ENCODE assay signal across 17 cellular contexts in the genomic region with DNA sequence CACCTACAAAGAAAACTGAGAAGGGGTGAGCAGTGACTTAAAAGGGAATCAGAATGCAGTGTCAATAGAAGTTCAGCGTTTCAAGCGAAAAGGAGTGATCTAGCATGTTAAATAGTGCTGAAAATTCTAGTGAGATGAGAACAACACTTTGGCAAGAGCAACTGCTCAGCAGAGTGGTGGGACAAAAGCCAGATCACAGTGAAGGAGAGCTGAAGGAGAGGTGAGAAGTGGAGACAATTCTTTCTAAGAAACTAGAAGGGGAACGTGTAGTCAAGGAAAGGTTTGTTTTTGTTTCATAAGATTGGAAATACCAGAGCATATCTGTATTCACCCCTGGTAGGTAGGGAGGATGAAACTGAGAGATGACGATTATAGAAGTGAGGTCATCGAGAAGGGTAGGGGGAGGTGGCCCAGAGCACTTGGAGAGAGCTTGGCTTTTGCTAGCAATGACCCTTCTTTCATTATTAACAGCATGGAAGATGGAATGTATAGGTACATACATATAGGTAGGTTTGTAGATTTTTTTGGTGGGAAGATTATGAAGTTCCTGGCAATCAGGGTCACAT. TPM values are rescaled to one million over a fixed set of nuclear protein-coding genes. Genes with fewer than 3 reads are reported as not detected.
"Had no signal": no experiment of that assay in that cellular context is flagged by ENCODE, and none has a peak within 500 bp of the region (broad histone marks: within the 10 kb centered on the region; RNA-seq: fewer than 3 reads in every experiment).

No MANE protein-coding gene starts in this region.

- H3K9ac ChIP-seq: neural progenitor cell, parathyroid adenoma had no signal

- H3K27me3 Mint-ChIP-seq: activated naive CD8-positive, alpha-beta T cell treated with anti-CD3 and anti-CD28 coated beads for 36 hours had no signal

- H3K4me1 ChIP-seq: gastrocnemius medialis, neural progenitor cell, parathyroid adenoma, vagina had no signal

- H3K27ac Mint-ChIP-seq: activated CD4-positive, alpha-beta T cell treated with anti-CD3 and anti-CD28 coated beads, Interleukin-2, amount 10 ng/mL, durations not matched to agents 7 days and 5 days; activated naive CD8-positive, alpha-beta T cell treated with anti-CD3 and anti-CD28 coated beads for 36 hours; activated T-cell treated with anti-CD3 and anti-CD28 coated beads, Interleukin-2, amount 50 U/mL, for 72 hours; neural progenitor cell; stimulated activated effector memory CD8-positive, alpha-beta T cell treated with anti-CD3 and anti-CD28 coated beads, Interleukin-12 subunit alpha, Interleukin-12 subunit beta, amount 100 ng/mL, for 72 hours had no signal

- ATAC-seq: activated T-cell treated with anti-CD3 and anti-CD28 coated beads, Interleukin-2, amount 50 U/mL, for 72 hours; esophagus mucosa; gastrocnemius medialis; heart right ventricle; stimulated activated effector memory CD8-positive, alpha-beta T cell treated with anti-CD3 and anti-CD28 coated beads, Interleukin-12 subunit alpha, Interleukin-12 subunit beta, amount 100 ng/mL, for 72 hours had no signal

- H3K4me3 Mint-ChIP-seq: activated CD4-positive, alpha-beta T cell treated with anti-CD3 and anti-CD28 coated beads, Interleukin-2, amount 10 ng/mL, durations not matched to agents 7 days and 5 days; activated naive CD8-positive, alpha-beta T cell treated with anti-CD3 and anti-CD28 coated beads for 36 hours; activated T-cell treated with anti-CD3 and anti-CD28 coated beads, Interleukin-2, amount 50 U/mL, for 72 hours; naive B cell; neural progenitor cell; stimulated activated effector memory CD8-positive, alpha-beta T cell treated with anti-CD3 and anti-CD28 coated beads, Interleukin-12 subunit alpha, Interleukin-12 subunit beta, amount 100 ng/mL, for 72 hours had no signal

- H3K36me3 ChIP-seq: cardiac muscle cell, gastrocnemius medialis, neural progenitor cell, tibial artery, vagina had no signal

- H3K27me3 ChIP-seq: cardiac muscle cell, gastrocnemius medialis, neural progenitor cell, tibial artery, vagina had no signal

- H2AFZ ChIP-seq: neural progenitor cell, parathyroid adenoma had no signal

- H3K9me3 ChIP-seq: gastrocnemius medialis, heart right ventricle, tibial artery, vagina had no signal

- H3K27ac ChIP-seq: cardiac muscle cell, gastrocnemius medialis, heart right ventricle, neural progenitor cell, parathyroid adenoma, tibial artery, vagina had no signal

- H3K9me3 Mint-ChIP-seq: activated CD4-positive, alpha-beta T cell treated with anti-CD3 and anti-CD28 coated beads, Interleukin-2, amount 10 ng/mL, durations not matched to agents 7 days and 5 days; activated naive CD8-positive, alpha-beta T cell treated with anti-CD3 and anti-CD28 coated beads for 36 hours; activated T-cell treated with anti-CD3 and anti-CD28 coated beads, Interleukin-2, amount 50 U/mL, for 72 hours; naive B cell; neural progenitor cell; stimulated activated effector memory CD8-positive, alpha-beta T cell treated with anti-CD3 and anti-CD28 coated beads, Interleukin-12 subunit alpha, Interleukin-12 subunit beta, amount 100 ng/mL, for 72 hours had no signal

- H3K79me2 ChIP-seq: parathyroid adenoma had no signal

- DNase-seq: activated CD4-positive, alpha-beta T cell treated with anti-CD3 and anti-CD28 coated beads, Interleukin-2, amount 10 ng/mL, durations not matched to agents 7 days and 5 days; activated CD8-positive, alpha-beta memory T cell treated with anti-CD3 and anti-CD28 coated beads, Interleukin-2, amount 50 U/mL, for 48 hours; activated naive CD8-positive, alpha-beta T cell treated with anti-CD3 and anti-CD28 coated beads for 36 hours; activated T-cell treated with anti-CD3 and anti-CD28 coated beads, Interleukin-2, amount 50 U/mL, for 72 hours; amygdala; gastrocnemius medialis; heart right ventricle; naive B cell; SW 1271; tibial artery had no signal

- H3K36me3 Mint-ChIP-seq: activated naive CD8-positive, alpha-beta T cell treated with anti-CD3 and anti-CD28 coated beads for 36 hours; naive B cell; neural progenitor cell; stimulated activated effector memory CD8-positive, alpha-beta T cell treated with anti-CD3 and anti-CD28 coated beads, Interleukin-12 subunit alpha, Interleukin-12 subunit beta, amount 100 ng/mL, for 72 hours had no signal

- H3K4me3 ChIP-seq: cardiac muscle cell, gastrocnemius medialis, heart right ventricle, lung, neural progenitor cell, tibial artery, vagina had no signal

- H3K4me1 Mint-ChIP-seq: activated CD4-positive, alpha-beta T cell treated with anti-CD3 and anti-CD28 coated beads, Interleukin-2, amount 10 ng/mL, durations not matched to agents 7 days and 5 days; activated naive CD8-positive, alpha-beta T cell treated with anti-CD3 and anti-CD28 coated beads for 36 hours; neural progenitor cell had no signal

- H3K4me2 ChIP-seq: neural progenitor cell had no signal

RNA-seq across cellular contexts. Expression of a gene that starts 33.7 kb away (rescaled TPM):
- total RNA-seq: activated CD4-positive, alpha-beta T cell treated with anti-CD3 and anti-CD28 coated beads, Interleukin-2, amount 10 ng/mL, durations not matched to agents 7 days and 5 days; activated naive CD8-positive, alpha-beta T cell treated with anti-CD3 and anti-CD28 coated beads for 36 hours; activated T-cell treated with anti-CD3 and anti-CD28 coated beads, Interleukin-2, amount 50 U/mL, for 72 hours had no signal

RNA-seq across cellular contexts. Expression of a gene that starts 41.1 kb away (rescaled TPM):
- total RNA-seq: activated CD4-positive, alpha-beta T cell treated with anti-CD3 and anti-CD28 coated beads, Interleukin-2, amount 10 ng/mL, durations not matched to agents 7 days and 5 days had no signal

RNA-seq across cellular contexts. Expression of a gene that starts 54.2 kb away (rescaled TPM):
- total RNA-seq: activated CD4-positive, alpha-beta T cell treated with anti-CD3 and anti-CD28 coated beads, Interleukin-2, amount 10 ng/mL, durations not matched to agents 7 days and 5 days; activated naive CD8-positive, alpha-beta T cell treated with anti-CD3 and anti-CD28 coated beads for 36 hours; activated T-cell treated with anti-CD3 and anti-CD28 coated beads, Interleukin-2, amount 50 U/mL, for 72 hours had no signal
